In genomic region chr7:120834726-120835125, GRCh38 we compare ENCODE assay signal across 28 cellular contexts. TPM values are rescaled to one million over a fixed set of nuclear protein-coding genes. Genes with fewer than 3 reads are reported as not detected.
"Had no signal": no experiment of that assay in that cellular context is flagged by ENCODE, and none has a peak within 500 bp of the region (broad histone marks: within the 10 kb centered on the region; RNA-seq: fewer than 3 reads in every experiment).

No MANE protein-coding gene starts in this region.

- H3K4me3 ChIP-seq: colonic mucosa, esophagus squamous epithelium, gastrocnemius medialis, heart right ventricle, left lung, lower lobe of right lung, mucosa of descending colon had no signal

- H3K4me1 Mint-ChIP-seq: naive B cell; naive thymus-derived CD8-positive, alpha-beta T cell had no signal

- H3K9me3 Mint-ChIP-seq: dendritic cell treated with granulocyte-macrophage colony-stimulating factor and Interleukin-4, amounts not matched to agents 40 ng/mL and 50 ng/mL, for 4 days had no signal

- H3K27ac ChIP-seq: colonic mucosa, epithelial cell of prostate, esophagus squamous epithelium, gastrocnemius medialis, heart right ventricle, left lung, lower lobe of right lung had no signal

- H3K4me3 Mint-ChIP-seq: dendritic cell treated with granulocyte-macrophage colony-stimulating factor and Interleukin-4, amounts not matched to agents 40 ng/mL and 50 ng/mL, for 4 days; effector memory CD8-positive, alpha-beta T cell; endodermal cell; mesothelial cell of epicardium; naive B cell; naive thymus-derived CD8-positive, alpha-beta T cell had no signal

- FAIRE-seq: endometrium had no signal

- DNase-seq: colonic mucosa; cortex of kidney; effector CD8-positive, alpha-beta T cell; effector memory CD8-positive, alpha-beta T cell; endodermal cell; erythroblast; esophagus squamous epithelium; foreskin fibroblast; foreskin melanocyte; gastrocnemius medialis; glutamatergic neuron; head of caudate nucleus; heart right ventricle; hippocampal formation; islet precursor cell; left cardiac atrium; left lung; left ventricle myocardium superior; lower lobe of right lung; mesenchymal stem cell; mucosa of descending colon; naive B cell; naive thymus-derived CD8-positive, alpha-beta T cell had no signal

- H3K4me1 ChIP-seq: colonic mucosa, esophagus squamous epithelium, gastrocnemius medialis, left lung, lower lobe of right lung had no signal

- H3K36me3 Mint-ChIP-seq: naive B cell; naive thymus-derived CD8-positive, alpha-beta T cell had no signal

- H3K27ac Mint-ChIP-seq: dendritic cell treated with granulocyte-macrophage colony-stimulating factor and Interleukin-4, amounts not matched to agents 40 ng/mL and 50 ng/mL, for 4 days; effector memory CD8-positive, alpha-beta T cell; endodermal cell; mesothelial cell of epicardium; naive B cell; naive thymus-derived CD8-positive, alpha-beta T cell had no signal

- H3K36me3 ChIP-seq: colonic mucosa, esophagus squamous epithelium, gastrocnemius medialis, left lung, lower lobe of right lung had no signal

- H3K9me3 ChIP-seq: colonic mucosa, esophagus squamous epithelium, gastrocnemius medialis, left lung, lower lobe of right lung had no signal

- ATAC-seq: effector memory CD8-positive, alpha-beta T cell; esophagus mucosa; gastrocnemius medialis; heart right ventricle; left cardiac atrium; left lung; left ventricle myocardium superior; lower lobe of right lung; mucosa of descending colon; naive thymus-derived CD8-positive, alpha-beta T cell had no signal

- H3K27me3 Mint-ChIP-seq: dendritic cell treated with granulocyte-macrophage colony-stimulating factor and Interleukin-4, amounts not matched to agents 40 ng/mL and 50 ng/mL, for 4 days had no signal

- H3K27me3 ChIP-seq: colonic mucosa, esophagus squamous epithelium, gastrocnemius medialis, heart right ventricle, left lung had no signal

RNA-seq across cellular contexts. Expression of gene TSPAN12, which starts 23.2 kb away (rescaled TPM):
- total RNA-seq: naive thymus-derived CD8-positive, alpha-beta T cell had no signal
- polyA plus RNA-seq: naive thymus-derived CD8-positive, alpha-beta T cell had no signal
